8 cellular contexts compared by ENCODE assay signal in the genomic region with DNA sequence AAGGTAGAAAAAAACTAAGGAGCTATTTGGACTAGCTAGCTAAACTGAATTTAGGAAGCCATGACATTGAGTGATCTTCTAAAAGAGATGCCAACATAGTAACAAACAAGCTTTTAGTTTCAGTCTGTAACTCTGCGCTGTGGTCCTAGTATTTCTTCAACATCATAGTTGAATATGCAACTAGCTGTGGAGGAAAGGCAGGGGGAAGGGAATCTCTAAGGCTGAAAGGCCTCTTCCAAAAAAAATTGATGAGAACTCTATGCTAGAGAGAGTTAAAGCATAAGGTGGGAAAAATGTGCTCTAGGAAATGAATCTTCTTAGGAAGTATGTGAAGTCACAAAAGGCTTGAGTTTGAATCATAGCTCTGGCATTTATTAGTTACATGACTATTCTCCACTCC.
DNase-seq lines count a peak whose midpoint lies in the region; ATAC-seq, FAIRE-seq and TF ChIP-seq lines count a peak whose summit lies in the region.
"Not testable (repeated sequence)": the region's sequence is repeated elsewhere in the genome, so short reads cannot be mapped to it uniquely, and the experiment has no call there.

No MANE protein-coding gene starts in this region.

- not testable (repeated sequence) for H3K27me3 Mint-ChIP-seq in activated CD4-positive, alpha-beta memory T cell treated with anti-CD3 and anti-CD28 coated beads for 36 hours

- peak overlapping the region; percentile 72 for H3K27ac Mint-ChIP-seq in activated CD4-positive, alpha-beta memory T cell treated with anti-CD3 and anti-CD28 coated beads for 36 hours

- not testable (repeated sequence) for H3K79me2 ChIP-seq in ACC112 (ENCODE audit: control insufficient read depth, insufficient read depth, low read length, unreplicated experiment); Loucy (ENCODE audit: insufficient read depth, low read length)

- not testable (repeated sequence) for DNase-seq in activated CD4-positive, alpha-beta memory T cell treated with anti-CD3 and anti-CD28 coated beads for 36 hours
- DNase-seq in bronchial epithelial cell (ENCODE audit: low read depth) = peak; percentile 79
- peak; percentile 73 for DNase-seq in mesenchymal stem cell

- peak overlapping the region; percentile 47 for H3K4me3 Mint-ChIP-seq in activated CD4-positive, alpha-beta memory T cell treated with anti-CD3 and anti-CD28 coated beads for 36 hours

- not testable (repeated sequence) for H3K9me3 Mint-ChIP-seq in activated CD4-positive, alpha-beta memory T cell treated with anti-CD3 and anti-CD28 coated beads for 36 hours

- H3K27ac ChIP-seq in ACC112 (ENCODE audit: low read depth, low read length) = peak overlapping the region; percentile 96
- H3K27ac ChIP-seq in mesenchymal stem cell (ENCODE audit: low read length, poor library complexity, severe bottlenecking) = peak overlapping the region; percentile 29

- H3K9me2 ChIP-seq in Loucy (replicated peaks; ENCODE audit: low read depth, low read length) = not testable (repeated sequence)

- H4K91ac ChIP-seq in mesenchymal stem cell (ENCODE audit: low read length) = not testable (repeated sequence)

- not testable (repeated sequence) for H2AK5ac ChIP-seq in mesenchymal stem cell (ENCODE audit: low read length, severe bottlenecking)

- not testable (repeated sequence) for H4K8ac ChIP-seq in mesenchymal stem cell (ENCODE audit: low read length)

- ATAC-seq in GM18505 (IDR thresholded peaks at IDR 0.05; ENCODE audit: unreplicated experiment) (peak; percentile 61), GM21423 (IDR thresholded peaks at IDR 0.05; ENCODE audit: unreplicated experiment) (peak; percentile 68), HG03097 (IDR thresholded peaks at IDR 0.05; ENCODE audit: low FRiP score, unreplicated experiment) (peak; percentile 69)

- not testable (repeated sequence) for H3K4me1 ChIP-seq in ACC112 (ENCODE audit: control insufficient read depth, insufficient read depth, low read length, unreplicated experiment); Loucy (ENCODE audit: insufficient read depth, low read length, poor library complexity, severe bottlenecking); mesenchymal stem cell (ENCODE audit: control insufficient read depth, insufficient read depth, low read depth, low read length)

- not testable (repeated sequence) for H3K18ac ChIP-seq in mesenchymal stem cell (ENCODE audit: low read depth in 1 of 2, low read length in 2 of 2)

- H3K79me1 ChIP-seq in mesenchymal stem cell (replicated peaks; ENCODE audit: low read length, poor library complexity, severe bottlenecking) = not testable (repeated sequence)

- H2BK15ac ChIP-seq in mesenchymal stem cell (ENCODE audit: low read depth, poor library complexity, severe bottlenecking) = not testable (repeated sequence)

- intact Hi-C loops in activated CD4-positive, alpha-beta memory T cell treated with anti-CD3 and anti-CD28 coated beads for 36 hours (cut with micrococcal nuclease) = not testable (repeated sequence)

- H3K36me3 ChIP-seq in ACC112 (ENCODE audit: insufficient read depth, low read length); Loucy (ENCODE audit: insufficient read depth, low read length); bronchial epithelial cell (ENCODE audit: control insufficient read depth, insufficient read depth, low read length); mesenchymal stem cell (ENCODE audit: control insufficient read depth in 1 of 2, insufficient read depth in 2 of 2, low read depth in 1 of 2, low read length in 2 of 2): not testable (repeated sequence)

- WGBS in mesenchymal stem cell = no CpG with 5 or more reads among the region's 1 CpG

- not testable (repeated sequence) for H2BK120ac ChIP-seq in mesenchymal stem cell (ENCODE audit: low read depth, low read length)

- POLR2A ChIA-PET in activated CD4-positive, alpha-beta memory T cell treated with anti-CD3 and anti-CD28 coated beads for 36 hours (lab: Charles Lee) = not testable (repeated sequence)

- CTCF ChIA-PET in activated CD4-positive, alpha-beta memory T cell treated with anti-CD3 and anti-CD28 coated beads for 36 hours (lab: Charles Lee) = not testable (repeated sequence)

- H3K14ac ChIP-seq in mesenchymal stem cell (ENCODE audit: low read length in 2 of 2) = not testable (repeated sequence)

- FAIRE-seq in bronchial epithelial cell (lab: Jason Lieb, UNC) = not testable (repeated sequence)

- not testable (repeated sequence) for H2AFZ ChIP-seq in ACC112 (ENCODE audit: low read length, unreplicated experiment); Loucy (ENCODE audit: low read length); mesenchymal stem cell (ENCODE audit: low read depth, low read length)

- H3K4me2 ChIP-seq in Loucy (ENCODE audit: low read depth, low read length, poor library complexity, severe bottlenecking) = peak overlapping the region; percentile 51
- H3K4me2 ChIP-seq in mesenchymal stem cell (ENCODE audit: low read length, poor library complexity, severe bottlenecking) = not testable (repeated sequence)

- H3K4me1 Mint-ChIP-seq in activated CD4-positive, alpha-beta memory T cell treated with anti-CD3 and anti-CD28 coated beads for 36 hours (ENCODE audit: low read depth) = peaks cover 15% of the 10 kb centered on the region

- TF ChIP-seq CTCF in Loucy (conservative IDR thresholded peaks at IDR 0.05; ENCODE audit: low read length); bronchial epithelial cell (IDR thresholded peaks at IDR 0.05; ENCODE audit: insufficient read depth, low read length, severe bottlenecking): not testable (repeated sequence)

- H3K9me3 ChIP-seq in Loucy (ENCODE audit: insufficient read depth, low read depth, low read length); mesenchymal stem cell (ENCODE audit: control insufficient read depth, low read length): not testable (repeated sequence)

- H2BK12ac ChIP-seq in mesenchymal stem cell (ENCODE audit: low read length in 2 of 2) = not testable (repeated sequence)

- not testable (repeated sequence) for H3K4me3 ChIP-seq in ACC112 (ENCODE audit: low read depth, low read length); bronchial epithelial cell (ENCODE audit: low read depth, low read length); mesenchymal stem cell (ENCODE audit: insufficient read depth in 1 of 2, low read depth in 1 of 2, low read length in 2 of 2)
- peak overlapping the region; percentile 55 for H3K4me3 ChIP-seq in Loucy (ENCODE audit: low read length, poor library complexity, severe bottlenecking)

- H3K4ac ChIP-seq in mesenchymal stem cell (ENCODE audit: low read depth in 1 of 2, low read length in 2 of 2) = not testable (repeated sequence)

- H3K27me3 ChIP-seq in ACC112 (ENCODE audit: insufficient read depth, low read length); Loucy (ENCODE audit: insufficient read depth, low read length, poor library complexity, severe bottlenecking); bronchial epithelial cell (ENCODE audit: control insufficient read depth, insufficient read depth, low read length); mesenchymal stem cell (ENCODE audit: control insufficient read depth in 1 of 2, insufficient read depth in 1 of 2, low read length in 2 of 2): not testable (repeated sequence)

- H3K36me3 Mint-ChIP-seq in activated CD4-positive, alpha-beta memory T cell treated with anti-CD3 and anti-CD28 coated beads for 36 hours = not testable (repeated sequence)

- H3F3A ChIP-seq in Loucy (ENCODE audit: low read depth) = not testable (repeated sequence)

- not testable (repeated sequence) for TF ChIP-seq POLR2A in GM18505 (IDR thresholded peaks at IDR 0.05; ENCODE audit: borderline replicate concordance, extremely low read depth, insufficient read depth, insufficient read length)

- H3K23ac ChIP-seq in mesenchymal stem cell (ENCODE audit: low read length in 2 of 2) = not testable (repeated sequence)

- not testable (repeated sequence) for H2BK5ac ChIP-seq in mesenchymal stem cell (ENCODE audit: low read depth, low read length, poor library complexity, severe bottlenecking)

- H4K20me1 ChIP-seq in Loucy (ENCODE audit: insufficient read depth, low read length, poor library complexity, severe bottlenecking) = not testable (repeated sequence)

- H3K9ac ChIP-seq in Loucy (ENCODE audit: low read depth, low read length, poor library complexity, severe bottlenecking); mesenchymal stem cell (ENCODE audit: low read length): not testable (repeated sequence)
